In the genomic region with DNA sequence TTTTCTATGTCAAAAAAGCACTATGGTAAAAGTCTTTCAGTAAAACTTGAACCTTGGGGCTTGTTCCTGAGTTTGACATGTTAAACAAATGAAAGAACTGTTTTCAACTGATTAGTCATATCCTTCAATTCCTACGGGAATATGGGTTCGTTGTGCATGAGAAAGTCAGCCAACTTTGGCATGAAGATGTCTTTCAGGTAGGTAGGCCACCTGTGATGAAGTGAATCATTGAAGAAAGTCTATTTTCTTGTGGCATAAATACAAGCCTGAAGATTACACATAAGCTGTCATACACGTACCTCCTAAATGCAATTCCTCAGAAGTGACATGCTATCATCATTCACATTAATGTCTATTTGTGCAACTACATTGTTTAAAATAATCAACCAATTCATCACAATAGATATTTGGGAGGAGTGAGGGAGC, we compare ENCODE assay signal across 15 cellular contexts.
A peak's percentile ranks its signal among the peaks of the same experiment; 100 is the strongest.
DNase-seq lines count a peak whose midpoint lies in the region; ATAC-seq and TF ChIP-seq lines count a peak whose summit lies in the region.
"Had no signal": no experiment of that assay in that cellular context is flagged by ENCODE, and none has a peak within 500 bp of the region (broad histone marks: within the 10 kb centered on the region; RNA-seq: fewer than 3 reads in every experiment).

No MANE protein-coding gene starts in this region.

- H2BK5ac ChIP-seq in IMR-90 (ENCODE audit: low read depth, low read length, poor library complexity, severe bottlenecking), result peak overlapping the region; percentile 84

- peak overlapping the region; percentile 92 for H2AK5ac ChIP-seq in IMR-90 (ENCODE audit: low read depth, low read length)

- H4K8ac ChIP-seq in IMR-90 (ENCODE audit: low read depth in 2 of 2, low read length in 2 of 2), result peak overlapping the region; percentile 73 to 77

- peaks cover 37% of the 10 kb centered on the region for H3K4me1 ChIP-seq in ACC112 (ENCODE audit: control insufficient read depth, insufficient read depth, low read length, unreplicated experiment)
- peaks cover 10% of the 10 kb centered on the region; the same call in 1 of the 2 replicates for H3K4me1 ChIP-seq in IMR-90 (ENCODE audit: control insufficient read depth, insufficient read depth, low read length)
- no peaks in the 10 kb centered on the region for H3K4me1 ChIP-seq in uterus

- H2BK20ac ChIP-seq in IMR-90 (ENCODE audit: low read depth, low read length), result peak overlapping the region; percentile 86

- POLR2A ChIA-PET in IMR-90 (lab: Charles Lee; ENCODE audit: unreplicated experiment), result interaction anchor here (0.8 kb wide), 1 partner anchor 80 kb away, joined by 3 read pairs; no protein-coding TSS in a partner anchor

- H3K9ac ChIP-seq in IMR-90 (ENCODE audit: low read depth, low read length), result no peak overlapping the region

- peak overlapping the region; percentile 83 for H4K91ac ChIP-seq in IMR-90 (ENCODE audit: insufficient read depth, low read depth, low read length)

- H3K18ac ChIP-seq in IMR-90 (ENCODE audit: low read depth, low read length), result peak overlapping the region; percentile 95; the same call in 1 of the 2 replicates

- H3K9me3 ChIP-seq in IMR-90 (ENCODE audit: control insufficient read depth, insufficient read depth, low read length) (no peaks in the 10 kb centered on the region), uterus (no peaks in the 10 kb centered on the region)
- H3K9me3 ChIP-seq: ovary had no signal

- peak overlapping the region; percentile 48; the same call in 1 of the 2 replicates for H3K23ac ChIP-seq in IMR-90 (ENCODE audit: low read depth, low read length)

- no CpG with 5 or more reads among the region's 3 CpGs for WGBS in IMR-90 (ENCODE audit: extremely low coverage in 2 of 2, insufficient read length in 1 of 2), 2 experiments

- DNase-seq in IMR-90, result peak; percentile 29
- peak; percentile 47 to 88 for DNase-seq in cardiac fibroblast (ENCODE audit: low read depth in 2 of 2)
- peak; percentile 83 for DNase-seq in kidney tubule cell (ENCODE audit: low spot score)
- DNase-seq in uterus, result no peak
- DNase-seq in NCI-H1930 (lab: John Stamatoyannopoulos, UW), result no peak
- DNase-seq in mesenteric fat pad (ENCODE audit: low spot score), result no peak
- DNase-seq: activated CD4-positive, alpha-beta T cell treated with anti-CD3 and anti-CD28 coated beads for 36 hours; activated T-cell treated with anti-CD3 and anti-CD28 coated beads, Interleukin-2, amount 50 U/mL, for 1 hour; effector memory CD8-positive, alpha-beta T cell; hypothalamus; NCI-H2081; ovary; T-helper 1 cell had no signal

- TF ChIP-seq CTCF in IMR-90 (conservative IDR thresholded peaks at IDR 0.05; ENCODE audit: low read depth, low read length), result no peak
- no peak for TF ChIP-seq CTCF in cardiac fibroblast (IDR thresholded peaks at IDR 0.05; ENCODE audit: low read depth, low read length)
- no peak for TF ChIP-seq CTCF in uterus (IDR thresholded peaks at IDR 0.05)

- no peak overlapping the region for H2AK9ac ChIP-seq in IMR-90 (replicated peaks; ENCODE audit: low read depth, low read length, poor library complexity)

- BruUV-seq in IMR-90 (replicated peaks; lab: Mats Ljungman, UMichigan), result no TSS peak

- H2BK15ac ChIP-seq in IMR-90 (ENCODE audit: low read depth, low read length), result peak overlapping the region; percentile 86; the same call in 2 of the 3 replicates

- no peak for TF ChIP-seq POLR2A in IMR-90 (IDR thresholded peaks at IDR 0.05; ENCODE audit: low read depth, low read length)
- no peak for TF ChIP-seq POLR2A in uterus (IDR thresholded peaks at IDR 0.05)

- no peaks in the 10 kb centered on the region for H4K20me1 ChIP-seq in IMR-90 (ENCODE audit: insufficient read depth, low read length)

- in situ Hi-C loops in IMR-90 (cut with MboI; ENCODE audit: low sequenced_read_pairs), result no loop called here

- peak overlapping the region; percentile 96 for H2BK120ac ChIP-seq in IMR-90 (ENCODE audit: low read depth, low read length)

- H3K79me1 ChIP-seq in IMR-90 (ENCODE audit: low read depth in 1 of 2, low read length in 2 of 2), result no peaks in the 10 kb centered on the region

- H3K4me2 ChIP-seq in IMR-90 (ENCODE audit: low read depth, low read length), result peak overlapping the region; percentile 86

- H4K5ac ChIP-seq in IMR-90 (ENCODE audit: low read depth, low read length), result peak overlapping the region; percentile 86; the same call in 1 of the 2 replicates

- peak overlapping the region; percentile 8 for H2AFZ ChIP-seq in ACC112 (ENCODE audit: low read length, unreplicated experiment)
- H2AFZ ChIP-seq in IMR-90 (replicated peaks; ENCODE audit: low read length, poor library complexity), result no peak overlapping the region

- H3K4me3 ChIP-seq in ACC112 (ENCODE audit: low read depth, low read length), result peak overlapping the region; percentile 33
- H3K4me3 ChIP-seq in IMR-90 (ENCODE audit: insufficient read depth, low read depth, low read length), result no peak overlapping the region
- H3K4me3 ChIP-seq in cardiac fibroblast (replicated peaks in 1 of 2; ENCODE audit: low read depth in 2 of 2, low read length in 2 of 2), result peak overlapping the region in 1 of 2 donors; percentile 55
- H3K4me3 ChIP-seq in uterus, result no peak overlapping the region
- H3K4me3 ChIP-seq: ovary had no signal

- CTCF ChIA-PET in IMR-90 (lab: Yijun Ruan, JAX), result interaction anchor here (0.7 to 1.2 kb wide), 2 partner anchors 9 to 127 kb away, joined by 3 read pairs; no protein-coding TSS in a partner anchor

- dilution Hi-C loops in IMR-90 (cut with HindIII; ENCODE audit: low sequenced_read_pairs, unreplicated experiment), result no loop called here

- no peak for TF ChIP-seq RAD21 in IMR-90 (IDR thresholded peaks at IDR 0.05; ENCODE audit: low read length)

- H3K36me3 ChIP-seq in ACC112 (ENCODE audit: insufficient read depth, low read length) (no peaks in the 10 kb centered on the region), IMR-90 (ENCODE audit: control insufficient read depth, insufficient read depth, low read length) (no peaks in the 10 kb centered on the region), uterus (no peaks in the 10 kb centered on the region)
- H3K36me3 ChIP-seq: ovary had no signal

- H3K27ac ChIP-seq in ACC112 (ENCODE audit: low read depth, low read length) (peak overlapping the region; percentile 99), IMR-90 (ENCODE audit: insufficient read depth, low read length) (peak overlapping the region; percentile 16; the same call in 1 of the 2 replicates), uterus (no peak overlapping the region)
- H3K27ac ChIP-seq: ovary had no signal

- ATAC-seq in IMR-90 (ENCODE audit: low read depth) (no peak), GM21390 (IDR thresholded peaks at IDR 0.05; ENCODE audit: unreplicated experiment) (no peak)
- ATAC-seq: activated CD4-positive, alpha-beta T cell treated with anti-CD3 and anti-CD28 coated beads for 36 hours; effector memory CD8-positive, alpha-beta T cell had no signal

- no peaks in the 10 kb centered on the region for H3K79me2 ChIP-seq in ACC112 (ENCODE audit: control insufficient read depth, insufficient read depth, low read length, unreplicated experiment)

- peaks cover 16% of the 10 kb centered on the region for H3K9me1 ChIP-seq in IMR-90 (ENCODE audit: insufficient read depth, low read length)

- H3K56ac ChIP-seq in IMR-90 (ENCODE audit: extremely low read depth, insufficient read depth, low read length), result peak overlapping the region; percentile 19; the same call in 1 of the 2 replicates

- H3K27me3 ChIP-seq in ACC112 (ENCODE audit: insufficient read depth, low read length) (no peaks in the 10 kb centered on the region), IMR-90 (ENCODE audit: control insufficient read depth, insufficient read depth, low read length) (no peaks in the 10 kb centered on the region), uterus (no peaks in the 10 kb centered on the region)
- H3K27me3 ChIP-seq: ovary had no signal

- H3K4ac ChIP-seq in IMR-90 (ENCODE audit: low read depth, low read length), result peak overlapping the region; percentile 93

- 0 out of 2 replicates have a peak overlapping the region, but pooled peaks have one; percentile 51 for H3K14ac ChIP-seq in IMR-90 (replicated peaks; ENCODE audit: low read depth, low read length)

- intact Hi-C loops in IMR-90 (cut with micrococcal nuclease), result loop anchor here (2.0 to 5.0 kb wide), 2 partner anchors 17 to 126 kb away; no protein-coding TSS in a partner anchor
- intact Hi-C loops in uterus (cut with DNase I; ENCODE audit: low total_unique reads), result no loop called here

TF ChIP-seq in IMR-90, 13 proteins besides CTCF, POLR2A, EP300 and RAD21:
- no peak for TF ChIP-seq MXI1 (IDR thresholded peaks at IDR 0.05; ENCODE audit: borderline replicate concordance, low read depth, low read length)
- TF ChIP-seq MAFK (IDR thresholded peaks at IDR 0.05; ENCODE audit: low read depth, low read length), result no peak
- no peak for TF ChIP-seq BHLHE40 (IDR thresholded peaks at IDR 0.05; ENCODE audit: low read depth, low read length)
- TF ChIP-seq RFX5 (IDR thresholded peaks at IDR 0.05; ENCODE audit: low read depth, low read length), result no peak
- TF ChIP-seq NFE2L2 (IDR thresholded peaks at IDR 0.05; ENCODE audit: low read depth, low read length), result no peak
- no peak for TF ChIP-seq FOS (IDR thresholded peaks at IDR 0.05; ENCODE audit: low read depth, low read length)
- no peak for TF ChIP-seq RCOR1 (IDR thresholded peaks at IDR 0.05; ENCODE audit: insufficient replicate concordance, low read length)
- no peak for TF ChIP-seq CEBPB (IDR thresholded peaks at IDR 0.05; ENCODE audit: low read depth, low read length)
- no peak for TF ChIP-seq MAZ (IDR thresholded peaks at IDR 0.05; ENCODE audit: borderline replicate concordance, low read depth, low read length)
- no peak for TF ChIP-seq CHD1 (IDR thresholded peaks at IDR 0.05; ENCODE audit: low read depth, low read length)
- TF ChIP-seq SMC3 (IDR thresholded peaks at IDR 0.05; ENCODE audit: low read depth, low read length), result no peak
- TF ChIP-seq, protein P1, sequence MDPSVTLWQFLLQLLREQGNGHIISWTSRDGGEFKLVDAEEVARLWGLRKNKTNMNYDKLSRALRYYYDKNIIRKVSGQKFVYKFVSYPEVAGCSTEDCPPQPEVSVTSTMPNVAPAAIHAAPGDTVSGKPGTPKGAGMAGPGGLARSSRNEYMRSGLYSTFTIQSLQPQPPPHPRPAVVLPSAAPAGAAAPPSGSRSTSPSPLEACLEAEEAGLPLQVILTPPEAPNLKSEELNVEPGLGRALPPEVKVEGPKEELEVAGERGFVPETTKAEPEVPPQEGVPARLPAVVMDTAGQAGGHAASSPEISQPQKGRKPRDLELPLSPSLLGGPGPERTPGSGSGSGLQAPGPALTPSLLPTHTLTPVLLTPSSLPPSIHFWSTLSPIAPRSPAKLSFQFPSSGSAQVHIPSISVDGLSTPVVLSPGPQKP (IDR thresholded peaks at IDR 0.05; ENCODE audit: borderline replicate concordance, low read depth, low read length), result no peak
TF ChIP-seq in IMR-90: peak in this region for 0.

Comparison
In these comparisons a context has a peak if more than half of its experiments do, and no peak if none do; other contexts are left out.
1. H3K27ac ChIP-seq: peak in ACC112 (single experiment) and IMR-90 (single experiment); none in uterus (0 of 2).
2. DNase-seq: peak in IMR-90 (single experiment), cardiac fibroblast (2 of 2) and kidney tubule cell (single experiment); none in uterus (0 of 2), NCI-H1930 (0 of 2) and mesenteric fat pad (single experiment).